In the genomic region with DNA sequence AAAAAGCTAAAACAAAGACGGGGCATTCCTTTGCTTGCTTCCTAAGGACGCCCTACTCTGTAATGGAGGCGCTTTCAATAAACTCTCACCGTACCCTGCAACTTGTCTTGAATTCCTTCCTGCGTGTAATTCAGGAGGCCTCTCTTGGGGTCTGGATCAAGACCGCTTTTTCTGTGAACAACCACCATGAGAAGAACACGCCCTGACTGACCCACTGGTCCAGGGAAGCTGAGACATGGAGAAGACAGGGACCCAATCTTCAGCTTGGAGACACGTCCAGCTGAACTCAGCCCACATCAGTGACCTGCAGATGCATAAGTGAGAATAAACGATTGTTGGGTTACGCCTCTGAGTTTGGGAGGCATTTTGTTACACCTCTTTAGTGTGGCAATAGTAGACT, we compare ENCODE assay signal across 8 cellular contexts. TPM values are rescaled to one million over a fixed set of nuclear protein-coding genes. Genes with fewer than 3 reads are reported as not detected.
DNase-seq lines count a peak whose midpoint lies in the region; ATAC-seq, FAIRE-seq and TF ChIP-seq lines count a peak whose summit lies in the region.

No MANE protein-coding gene starts in this region.

- H3K9me3 ChIP-seq in right lobe of liver (no peaks in the 10 kb centered on the region), thymus (ENCODE audit: control insufficient read depth) (no peaks in the 10 kb centered on the region), small intestine (ENCODE audit: control insufficient read depth, low read depth) (no peaks in the 10 kb centered on the region)

- FAIRE-seq in small intestine (lab: Jason Lieb, UNC) = no peak

- peak overlapping the region; percentile 51 to 70 (median 60) for H3K4me3 ChIP-seq in right lobe of liver
- peak overlapping the region; percentile 83 for H3K4me3 ChIP-seq in thymus (ENCODE audit: low read length)
- no peak overlapping the region for H3K4me3 ChIP-seq in small intestine (ENCODE audit: low read depth in 1 of 2, low read length in 2 of 2)

- peak overlapping the region; percentile 92 for H3K27ac Mint-ChIP-seq in activated naive CD4-positive, alpha-beta T cell treated with anti-CD3 and anti-CD28 coated beads for 36 hours
- H3K27ac Mint-ChIP-seq in activated T-helper 17 cell treated with anti-CD3 and anti-CD28 coated beads, Interleukin-2, amount 50 U/mL, for 72 hours = no peak overlapping the region

- CTCF ChIA-PET in activated naive CD4-positive, alpha-beta T cell treated with anti-CD3 and anti-CD28 coated beads for 36 hours (lab: Charles Lee) = interaction anchor here (0.6 to 1.8 kb wide), 5 partner anchors 8 to 389 kb away, joined by 3 to 6 read pairs (median 4); a partner anchor contains a TSS

- 96% methylated on average over 10 of the region's 10 CpGs for WGBS in right lobe of liver (ENCODE audit: insufficient coverage, low coverage, low lambda C conversion rate, missing lambda C conversion rate)
- WGBS in thymus = 97% methylated on average over 10 of the region's 10 CpGs
- WGBS in small intestine, 3 donors = 95 to 97% (median 97%) methylated on average over 9 to 10 of the region's 10 CpGs

- DNase-seq in activated naive CD4-positive, alpha-beta T cell treated with anti-CD3 and anti-CD28 coated beads for 36 hours = no peak
- DNase-seq in activated naive CD4-positive, alpha-beta T cell (lab: John Stamatoyannopoulos, UW) = no peak
- DNase-seq in right lobe of liver (no peak), NCI-H1092 (lab: John Stamatoyannopoulos, UW) (no peak), small intestine (no peak)

- H3K36me3 ChIP-seq in right lobe of liver = no peaks in the 10 kb centered on the region
- no peaks in the 10 kb centered on the region for H3K36me3 ChIP-seq in thymus (ENCODE audit: control insufficient read depth, insufficient read depth)
- H3K36me3 ChIP-seq in small intestine (ENCODE audit: control insufficient read depth in 2 of 2, insufficient read depth in 2 of 2, low read length in 2 of 2) = no peaks in the 10 kb centered on the region

- H3K4me3 Mint-ChIP-seq in activated naive CD4-positive, alpha-beta T cell treated with anti-CD3 and anti-CD28 coated beads for 36 hours = peak overlapping the region; percentile 95
- peak overlapping the region; percentile 95 for H3K4me3 Mint-ChIP-seq in activated T-helper 17 cell treated with anti-CD3 and anti-CD28 coated beads, Interleukin-2, amount 50 U/mL, for 72 hours

- no peak for ATAC-seq in activated T-helper 17 cell treated with anti-CD3 and anti-CD28 coated beads, Interleukin-2, amount 50 U/mL, for 72 hours (replicated peaks)
- no peak for ATAC-seq in right lobe of liver
- ATAC-seq in HG02884 (IDR thresholded peaks at IDR 0.05; ENCODE audit: unreplicated experiment) = no peak

- no peak overlapping the region for H3K27ac ChIP-seq in right lobe of liver
- H3K27ac ChIP-seq in thymus (ENCODE audit: low read depth) = no peak overlapping the region
- H3K27ac ChIP-seq in small intestine (ENCODE audit: low read depth in 1 of 2, low read length in 1 of 2) = no peak overlapping the region

- intact Hi-C loops in activated naive CD4-positive, alpha-beta T cell treated with anti-CD3 and anti-CD28 coated beads for 36 hours (cut with micrococcal nuclease) = loop anchor here (10.0 kb wide), 2 partner anchors 565 to 1725 kb away; a partner anchor contains a TSS
- intact Hi-C loops in right lobe of liver (cut with DNase I) = no loop called here

- H3K27me3 Mint-ChIP-seq in activated naive CD4-positive, alpha-beta T cell treated with anti-CD3 and anti-CD28 coated beads for 36 hours (ENCODE audit: low read depth) = no peaks in the 10 kb centered on the region
- no peaks in the 10 kb centered on the region for H3K27me3 Mint-ChIP-seq in activated T-helper 17 cell treated with anti-CD3 and anti-CD28 coated beads, Interleukin-2, amount 50 U/mL, for 72 hours

- peaks cover 0 to 6% (median 0%) of the 10 kb centered on the region in 4 donors for H3K4me1 ChIP-seq in right lobe of liver
- no peaks in the 10 kb centered on the region for H3K4me1 ChIP-seq in thymus (ENCODE audit: control insufficient read depth, insufficient read depth, low read length)
- peaks cover 0 to 4% of the 10 kb centered on the region in 2 donors for H3K4me1 ChIP-seq in small intestine (ENCODE audit: control insufficient read depth in 2 of 2, insufficient read depth in 1 of 2, low read depth in 1 of 2, low read length in 1 of 2)

- peaks cover 13% of the 10 kb centered on the region for H3K4me1 Mint-ChIP-seq in activated naive CD4-positive, alpha-beta T cell treated with anti-CD3 and anti-CD28 coated beads for 36 hours (ENCODE audit: low read depth)
- peaks cover 7% of the 10 kb centered on the region for H3K4me1 Mint-ChIP-seq in activated T-helper 17 cell treated with anti-CD3 and anti-CD28 coated beads, Interleukin-2, amount 50 U/mL, for 72 hours

- TF ChIP-seq POLR2A in right lobe of liver (IDR thresholded peaks at IDR 0.05) = no peak

- H3K27me3 ChIP-seq in right lobe of liver = no peaks in the 10 kb centered on the region
- H3K27me3 ChIP-seq in thymus (ENCODE audit: control insufficient read depth, insufficient read depth) = no peaks in the 10 kb centered on the region
- no peaks in the 10 kb centered on the region for H3K27me3 ChIP-seq in small intestine (ENCODE audit: control insufficient read depth in 2 of 2, insufficient read depth in 2 of 2, low read length in 2 of 2)

- H3K9me3 Mint-ChIP-seq in activated naive CD4-positive, alpha-beta T cell treated with anti-CD3 and anti-CD28 coated beads for 36 hours = no peaks in the 10 kb centered on the region
- no peaks in the 10 kb centered on the region for H3K9me3 Mint-ChIP-seq in activated T-helper 17 cell treated with anti-CD3 and anti-CD28 coated beads, Interleukin-2, amount 50 U/mL, for 72 hours

- H3K36me3 Mint-ChIP-seq in activated naive CD4-positive, alpha-beta T cell treated with anti-CD3 and anti-CD28 coated beads for 36 hours (ENCODE audit: low read depth) = no peaks in the 10 kb centered on the region
- peaks cover 12% of the 10 kb centered on the region for H3K36me3 Mint-ChIP-seq in activated T-helper 17 cell treated with anti-CD3 and anti-CD28 coated beads, Interleukin-2, amount 50 U/mL, for 72 hours (ENCODE audit: low read depth)

- no peak for TF ChIP-seq CTCF in right lobe of liver (IDR thresholded peaks at IDR 0.05)

RNA-seq across cellular contexts. Expression of a gene that starts 7.8 kb away (rescaled TPM):
- 100 to 1,000 TPM; 104 to 109 TPM for total RNA-seq in activated naive CD4-positive, alpha-beta T cell treated with anti-CD3 and anti-CD28 coated beads for 36 hours
- total RNA-seq in activated T-helper 17 cell treated with anti-CD3 and anti-CD28 coated beads, Interleukin-2, amount 50 U/mL, for 72 hours = 10 to 100 TPM; 43.0 to 99.0 TPM
- total RNA-seq in right lobe of liver = 10 to 100 TPM; 38.5 to 99.2 (median 41.1) TPM
- 84.9 TPM for polyA plus RNA-seq in thymus
- 100 to 1,000 TPM in 2 of 3 donors, 10 to 100 TPM in 1; 86.2 to 134 (median 110) TPM for polyA plus RNA-seq in small intestine

RNA-seq across cellular contexts. Expression of a gene that starts 42.9 kb away (rescaled TPM):
- total RNA-seq in activated naive CD4-positive, alpha-beta T cell treated with anti-CD3 and anti-CD28 coated beads for 36 hours = 10 to 100 TPM; 18.8 to 19.2 TPM
- 10 to 100 TPM; 15.0 to 26.2 TPM for total RNA-seq in activated T-helper 17 cell treated with anti-CD3 and anti-CD28 coated beads, Interleukin-2, amount 50 U/mL, for 72 hours
- 10 to 100 TPM; 30.1 to 73.9 (median 38.7) TPM for total RNA-seq in right lobe of liver
- polyA plus RNA-seq in thymus (11.1 TPM), small intestine (1 to 10 TPM; 6.8 to 8.5 (median 7.8) TPM)

Comparison
In these comparisons a context has a peak if more than half of its experiments do, and no peak if none do; other contexts are left out.
1. H3K4me3 ChIP-seq: peak in right lobe of liver (3 of 3) and thymus (single experiment); none in small intestine (0 of 2).